18 cellular contexts compared by ENCODE assay signal in the genomic region with DNA sequence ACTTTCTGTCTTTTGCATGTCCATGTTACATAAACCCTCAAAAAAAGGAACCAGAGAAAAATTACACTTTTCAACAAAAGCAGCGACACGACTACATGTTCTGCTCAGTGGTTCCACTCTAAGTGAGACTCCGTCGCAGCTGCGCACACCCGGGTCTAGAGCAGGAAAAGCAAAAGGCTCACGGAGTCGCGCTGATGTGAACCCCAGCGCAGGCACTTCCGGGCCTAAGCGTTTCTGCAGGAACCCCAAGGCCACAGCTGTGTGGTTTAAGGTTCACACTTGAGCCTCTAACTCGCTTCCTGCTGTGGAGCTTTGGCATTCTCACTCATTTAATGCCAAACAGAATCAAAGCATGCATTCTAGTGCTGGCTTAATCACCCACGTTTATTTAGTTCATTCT.
DNase-seq lines count a peak whose midpoint lies in the region; ATAC-seq and TF ChIP-seq lines count a peak whose summit lies in the region.
"Had no signal": no experiment of that assay in that cellular context is flagged by ENCODE, and none has a peak within 500 bp of the region (broad histone marks: within the 10 kb centered on the region; RNA-seq: fewer than 3 reads in every experiment).

No MANE protein-coding gene starts in this region.

- DNase-seq in CD4-positive, alpha-beta T cell: no peak
- DNase-seq in GF-D8 (lab: John Stamatoyannopoulos, UW) (peak; percentile 37), anterior cingulate cortex (lab: John Stamatoyannopoulos, UW) (no peak), RKO (ENCODE audit: low spot score) (no peak)
- DNase-seq in activated CD8-positive, alpha-beta T cell treated with anti-CD3 and anti-CD28 coated beads for 36 hours: no peak
- DNase-seq in naive thymus-derived CD8-positive, alpha-beta T cell: peak in 2 of 10 donors; percentile 7 to 19
- DNase-seq in activated CD8-positive, alpha-beta memory T cell treated with anti-CD3 and anti-CD28 coated beads, Interleukin-2, amount 50 U/mL, for 48 hours: no peak
- DNase-seq: endodermal cell, HFFc6, KG1, natural killer cell, NCI-H1092 treated with DMSO at 0.1 percent for 48 hours, NCI-H2107, NCI-H526, OCI-M1, substantia nigra had no signal

- no peaks in the 10 kb centered on the region for H3K27me3 ChIP-seq in CD4-positive, alpha-beta T cell (ENCODE audit: control insufficient read depth, insufficient read depth, low read length)
- H3K27me3 ChIP-seq: SJSA1, vagina had no signal

- POLR2A ChIA-PET in CD4-positive, alpha-beta T cell (lab: Charles Lee): interaction anchor here (0.6 to 2.0 kb wide), 3 partner anchors 13 to 105 kb away, joined by 3 to 7 read pairs (median 3); no protein-coding TSS in a partner anchor
- POLR2A ChIA-PET in activated CD8-positive, alpha-beta T cell treated with anti-CD3 and anti-CD28 coated beads for 36 hours (lab: Charles Lee): no interaction called here
- POLR2A ChIA-PET in naive thymus-derived CD8-positive, alpha-beta T cell (lab: Charles Lee): interaction anchor here (1.0 to 2.3 kb wide), 4 partner anchors 74 to 106 kb away, joined by 3 to 6 read pairs (median 5); no protein-coding TSS in a partner anchor

- no peak for ATAC-seq in CD4-positive, alpha-beta T cell (ENCODE audit: poor library complexity)
- no peak for ATAC-seq in activated CD8-positive, alpha-beta T cell treated with anti-CD3 and anti-CD28 coated beads for 36 hours
- ATAC-seq in naive thymus-derived CD8-positive, alpha-beta T cell: peak in 1 of 2 donors; percentile 15

- H3K4me1 Mint-ChIP-seq in CD4-positive, alpha-beta T cell (ENCODE audit: low read depth): peaks cover 28% of the 10 kb centered on the region
- peaks cover 23% of the 10 kb centered on the region for H3K4me1 Mint-ChIP-seq in activated CD8-positive, alpha-beta T cell treated with anti-CD3 and anti-CD28 coated beads for 36 hours (ENCODE audit: low read depth)
- peaks cover 10 to 24% (median 17%) of the 10 kb centered on the region in 4 donors for H3K4me1 Mint-ChIP-seq in naive thymus-derived CD8-positive, alpha-beta T cell
- H3K4me1 Mint-ChIP-seq: endodermal cell had no signal

- CTCF ChIA-PET in CD4-positive, alpha-beta T cell (lab: Charles Lee): no interaction called here
- CTCF ChIA-PET in activated CD8-positive, alpha-beta T cell treated with anti-CD3 and anti-CD28 coated beads for 36 hours (lab: Charles Lee): interaction anchor here (1.1 kb wide), 1 partner anchor 9 kb away, joined by 3 read pairs; no protein-coding TSS in a partner anchor

- TF ChIP-seq CTCF in CD4-positive, alpha-beta T cell (IDR thresholded peaks at IDR 0.05): no peak
- TF ChIP-seq CTCF in activated CD8-positive, alpha-beta T cell treated with anti-CD3 and anti-CD28 coated beads for 36 hours (IDR thresholded peaks at IDR 0.05): no peak

- H3K36me3 Mint-ChIP-seq in CD4-positive, alpha-beta T cell (ENCODE audit: low read depth): no peaks in the 10 kb centered on the region
- no peaks in the 10 kb centered on the region for H3K36me3 Mint-ChIP-seq in activated CD8-positive, alpha-beta T cell treated with anti-CD3 and anti-CD28 coated beads for 36 hours (ENCODE audit: low read depth)
- peaks cover 0 to under 1% (median 0%) of the 10 kb centered on the region in 3 donors for H3K36me3 Mint-ChIP-seq in naive thymus-derived CD8-positive, alpha-beta T cell
- H3K36me3 Mint-ChIP-seq: natural killer cell had no signal

- intact Hi-C loops in CD4-positive, alpha-beta T cell (cut with DNase I, micrococcal nuclease): loop anchor here in 1 of 2 experiments (10.0 kb wide), 1 partner anchor 72 kb away; no protein-coding TSS in a partner anchor
- intact Hi-C loops in activated CD8-positive, alpha-beta T cell treated with anti-CD3 and anti-CD28 coated beads for 36 hours (cut with micrococcal nuclease): no loop called here

- H3K4me3 Mint-ChIP-seq in CD4-positive, alpha-beta T cell: peak overlapping the region; percentile 69
- peak overlapping the region; percentile 73 for H3K4me3 Mint-ChIP-seq in activated CD8-positive, alpha-beta T cell treated with anti-CD3 and anti-CD28 coated beads for 36 hours
- peak overlapping the region; percentile 73 to 91 (median 80) for H3K4me3 Mint-ChIP-seq in naive thymus-derived CD8-positive, alpha-beta T cell
- H3K4me3 Mint-ChIP-seq: endodermal cell, HFFc6 had no signal

- no peaks in the 10 kb centered on the region for H3K9me3 ChIP-seq in CD4-positive, alpha-beta T cell (ENCODE audit: control insufficient read depth, low read length)
- H3K9me3 ChIP-seq: SJSA1, vagina had no signal

- peak overlapping the region; percentile 87 for H3K27ac Mint-ChIP-seq in CD4-positive, alpha-beta T cell
- H3K27ac Mint-ChIP-seq in activated CD8-positive, alpha-beta T cell treated with anti-CD3 and anti-CD28 coated beads for 36 hours: peak overlapping the region; percentile 83
- H3K27ac Mint-ChIP-seq in naive thymus-derived CD8-positive, alpha-beta T cell: peak overlapping the region; percentile 83 to 97 (median 94)
- H3K27ac Mint-ChIP-seq: endodermal cell, HFFc6 had no signal

- no peak overlapping the region for H3K27ac ChIP-seq in CD4-positive, alpha-beta T cell (ENCODE audit: low read depth, low read length)
- H3K27ac ChIP-seq: SJSA1, vagina had no signal

- no peaks in the 10 kb centered on the region for H3K27me3 Mint-ChIP-seq in CD4-positive, alpha-beta T cell
- no peaks in the 10 kb centered on the region for H3K27me3 Mint-ChIP-seq in activated CD8-positive, alpha-beta T cell treated with anti-CD3 and anti-CD28 coated beads for 36 hours
- H3K27me3 Mint-ChIP-seq in naive thymus-derived CD8-positive, alpha-beta T cell: peaks cover 0 to 10% (median 6%) of the 10 kb centered on the region in 5 donors

- H3K9me3 Mint-ChIP-seq in CD4-positive, alpha-beta T cell: no peaks in the 10 kb centered on the region
- H3K9me3 Mint-ChIP-seq in activated CD8-positive, alpha-beta T cell treated with anti-CD3 and anti-CD28 coated beads for 36 hours: no peaks in the 10 kb centered on the region
- no peaks in the 10 kb centered on the region for H3K9me3 Mint-ChIP-seq in naive thymus-derived CD8-positive, alpha-beta T cell
- H3K9me3 Mint-ChIP-seq: endodermal cell, natural killer cell had no signal
